ENCODE assay signal across 15 cellular contexts in the genomic region with DNA sequence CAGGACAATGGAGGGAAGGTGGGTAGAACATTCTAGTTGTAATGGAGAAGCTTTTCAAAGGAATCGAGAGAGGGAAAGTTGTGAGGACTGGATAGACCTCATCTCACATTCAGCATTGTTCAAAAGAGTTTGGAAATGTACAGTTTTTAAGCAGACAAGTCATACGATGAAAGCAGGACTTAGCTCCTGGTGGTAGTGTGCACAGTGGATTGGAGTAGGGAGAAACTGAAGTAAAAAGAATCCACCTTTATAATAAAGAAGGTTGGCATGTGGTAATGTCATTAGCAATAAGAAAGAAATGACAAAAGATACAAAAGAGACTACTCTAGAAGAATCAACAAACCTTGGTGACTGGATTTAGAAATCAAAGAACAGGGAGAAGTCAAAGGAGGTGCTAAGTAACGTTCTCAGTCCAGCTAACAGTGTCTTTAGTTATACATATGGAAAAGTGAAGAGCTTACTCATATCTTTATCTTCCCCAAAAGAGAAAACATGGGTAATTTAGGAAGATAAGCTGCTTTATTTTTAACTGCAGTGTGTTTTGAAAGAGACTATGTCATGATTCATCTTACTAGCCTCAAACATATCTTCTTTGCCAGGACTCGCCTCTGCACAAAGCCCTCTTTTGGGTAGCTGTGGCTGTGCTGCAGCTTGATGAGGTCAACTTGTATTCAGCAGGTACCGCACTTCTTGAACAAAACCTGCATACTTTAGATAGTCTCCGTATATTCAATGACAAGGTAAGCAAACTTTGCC. TPM values are rescaled to one million over a fixed set of nuclear protein-coding genes. Genes with fewer than 3 reads are reported as not detected.
DNase-seq lines count a peak whose midpoint lies in the region; TF ChIP-seq lines count a peak whose summit lies in the region.
"Had no signal": no experiment of that assay in that cellular context is flagged by ENCODE, and none has a peak within 500 bp of the region (broad histone marks: within the 10 kb centered on the region; RNA-seq: fewer than 3 reads in every experiment).

No MANE protein-coding gene starts in this region.

- H3K9ac ChIP-seq in colonic mucosa (ENCODE audit: low read depth in 2 of 2, low read length in 2 of 2), result no peak overlapping the region

- TF ChIP-seq POLR2A in NB4 (IDR thresholded peaks at IDR 0.05; ENCODE audit: extremely low read depth, insufficient read length), result no peak

- in situ Hi-C loops in brain microvascular endothelial cell (cut with HindIII; ENCODE audit: low pct_ligation_motif_present, low sequenced_read_pairs), result no loop called here

- H3K9me3 ChIP-seq in colonic mucosa, result no peaks in the 10 kb centered on the region
- H3K9me3 ChIP-seq: pancreas, tibial nerve had no signal

- intact Hi-C loops in colonic mucosa (cut with DNase I), result no loop called here

- H3K27me3 ChIP-seq in brain microvascular endothelial cell (replicated peaks) (no peaks in the 10 kb centered on the region), colonic mucosa (no peaks in the 10 kb centered on the region)
- H3K27me3 ChIP-seq: pancreas, tibial nerve had no signal

- DNase-seq in EH (ENCODE audit: low read depth) (peak; percentile 84), NB4 (ENCODE audit: low read depth) (peak; percentile 34), brain microvascular endothelial cell (peak; percentile 64), myocyte (ENCODE audit: low read depth) (peak; percentile 57), retina (no peak), NCI-H774 (lab: John Stamatoyannopoulos, UW) (no peak), colonic mucosa (no peak), CD1c-positive myeloid dendritic cell (ENCODE audit: extremely low spot score) (no peak)
- DNase-seq: activated CD4-positive, alpha-beta T cell treated with anti-CD3 and anti-CD28 coated beads, Interleukin-2, amount 50 U/mL, for 4 hours; DMS79 treated with DMSO at 0.1 percent for 48 hours; NCI-H1417 treated with DMSO at 0.1 percent for 48 hours; pancreas had no signal

- H3K4me1 ChIP-seq in colonic mucosa, result no peaks in the 10 kb centered on the region
- H3K4me1 ChIP-seq: pancreas, tibial nerve had no signal

- TF ChIP-seq CTCF in NB4 (IDR thresholded peaks at IDR 0.05; ENCODE audit: low read depth, low read length) (no peak), brain microvascular endothelial cell (IDR thresholded peaks at IDR 0.05; ENCODE audit: low read depth, low read length, missing control alignments) (peak; percentile 16), colonic mucosa (IDR thresholded peaks at IDR 0.05) (no peak)

- no peak overlapping the region for H3K4me3 ChIP-seq in NB4 (ENCODE audit: low read depth, low read length)
- no peak overlapping the region for H3K4me3 ChIP-seq in brain microvascular endothelial cell (ENCODE audit: low read depth, low read length)
- no peak overlapping the region for H3K4me3 ChIP-seq in colonic mucosa
- H3K4me3 ChIP-seq: pancreas, tibial nerve had no signal

- H3K27ac ChIP-seq in brain microvascular endothelial cell (peak overlapping the region; percentile 24), colonic mucosa (no peak overlapping the region)
- H3K27ac ChIP-seq: pancreas, tibial nerve had no signal

- H3K36me3 ChIP-seq in brain microvascular endothelial cell (replicated peaks) (peaks cover 17% of the 10 kb centered on the region), colonic mucosa (peaks cover 5% of the 10 kb centered on the region)

RNA-seq across cellular contexts. Expression of gene EVI2A, which starts 18.7 kb away (rescaled TPM):
- total RNA-seq in myocyte (48.6 and 59.2 TPM in 2 replicates), colonic mucosa (1 to 10 TPM; 2.6 to 7.4 TPM)
- polyA plus RNA-seq in myocyte (2012), result 7.3 TPM
- total RNA-seq: H1 had no signal
- polyA plus RNA-seq: H1 had no signal

RNA-seq across cellular contexts. Expression of gene EVI2B, which starts 26.2 kb away (rescaled TPM):
- total RNA-seq in myocyte, result 1.8 and 2.2 TPM in 2 replicates
- 0.54 TPM for polyA plus RNA-seq in myocyte (2012)
- 1 to 10 TPM; 2.2 to 8.5 TPM for total RNA-seq in colonic mucosa
- total RNA-seq: H1 had no signal
- polyA plus RNA-seq: H1 had no signal

RNA-seq across cellular contexts. Expression of gene OMG, which starts 43.0 kb away (rescaled TPM):
- 0.27 and 4.2 TPM in 2 replicates for total RNA-seq in myocyte
- polyA plus RNA-seq in myocyte (2012), result 2.0 TPM
- total RNA-seq in colonic mucosa, result under 1 TPM in 1 of 2 donors, not detected in 1; 0.40 TPM
- total RNA-seq: endothelial cell of umbilical vein, H1, tibial nerve had no signal
- polyA plus RNA-seq: H1 had no signal

RNA-seq across cellular contexts. Expression of gene RAB11FIP4, which starts 51.4 kb away (rescaled TPM):
- 0.29 and 0.83 TPM in 2 replicates for total RNA-seq in myocyte
- 1.4 TPM for polyA plus RNA-seq in myocyte (2012)
- total RNA-seq in colonic mucosa, result 10 to 100 TPM; 41.5 to 46.0 TPM

Comparison
In these comparisons a context has a peak if more than half of its experiments do, and no peak if none do; other contexts are left out.
1. DNase-seq: peak in EH (single experiment), NB4 (single experiment), brain microvascular endothelial cell (single experiment) and myocyte (single experiment); none in retina (single experiment), NCI-H774 (single experiment), colonic mucosa (single experiment) and CD1c-positive myeloid dendritic cell (single experiment).